ENCODE assay signal across 21 cellular contexts in the genomic region with DNA sequence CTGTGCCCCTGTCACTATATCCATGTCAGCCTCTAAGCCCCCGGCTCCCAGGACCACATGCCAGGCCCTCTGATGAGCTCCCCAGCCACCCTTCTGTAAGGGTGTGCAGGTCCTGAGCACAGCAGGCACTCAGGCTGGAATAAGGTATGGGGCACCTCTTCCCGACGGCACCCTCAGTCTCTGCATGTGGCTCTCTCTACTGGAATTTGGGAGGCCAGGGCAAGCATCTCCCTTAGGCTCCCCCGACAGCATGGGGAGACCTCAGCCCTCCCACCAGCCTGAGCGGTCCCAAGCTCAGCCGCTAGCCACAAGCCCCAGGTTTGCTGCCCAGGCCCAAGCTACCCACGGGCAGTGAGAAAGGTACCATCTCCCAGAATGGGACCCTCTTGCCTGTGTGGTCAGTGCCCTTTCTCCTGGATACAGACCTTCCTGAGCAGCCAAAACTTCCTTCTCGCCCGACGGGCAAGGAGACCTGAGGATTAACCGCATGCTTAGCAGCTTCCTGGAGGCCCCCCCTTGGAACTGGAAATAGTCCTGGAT.
"Had no signal": no experiment of that assay in that cellular context is flagged by ENCODE, and none has a peak within 500 bp of the region (broad histone marks: within the 10 kb centered on the region; RNA-seq: fewer than 3 reads in every experiment).

No MANE protein-coding gene starts in this region.

- H3K36me3 Mint-ChIP-seq: immature natural killer cell, mesothelial cell of epicardium, naive B cell had no signal

- H3K4me1 Mint-ChIP-seq: immature natural killer cell, mesothelial cell of epicardium, naive B cell had no signal

- H3K4me3 Mint-ChIP-seq: immature natural killer cell, mesothelial cell of epicardium, naive B cell had no signal

- DNase-seq: dermis blood vessel endothelial cell; dorsolateral prefrontal cortex; effector CD4-positive, alpha-beta T cell; effector memory CD4-positive, alpha-beta T cell; foreskin keratinocyte; heart left ventricle; hypothalamus; immature natural killer cell; islet precursor cell; left cardiac atrium; left lung; left ventricle myocardium superior; lower lobe of right lung; mesenchymal stem cell; mucosa of descending colon; naive B cell had no signal

- H3K27ac ChIP-seq: coronary artery, dorsolateral prefrontal cortex, esophagus muscularis mucosa, foreskin keratinocyte, gastroesophageal sphincter, heart left ventricle, hepatocyte, left lung, lower lobe of right lung had no signal

- H2AFZ ChIP-seq: hepatocyte had no signal

- H3K9me3 Mint-ChIP-seq: immature natural killer cell, mesothelial cell of epicardium, naive B cell had no signal

- H3K9me3 ChIP-seq: esophagus muscularis mucosa, gastroesophageal sphincter, heart left ventricle, left lung, lower lobe of right lung, mucosa of descending colon had no signal

- H3K36me3 ChIP-seq: esophagus muscularis mucosa, gastroesophageal sphincter, heart left ventricle, left lung, lower lobe of right lung had no signal

- H3K27me3 ChIP-seq: dorsolateral prefrontal cortex, foreskin keratinocyte, hepatocyte had no signal

- ATAC-seq: foreskin keratinocyte, gastroesophageal sphincter, heart left ventricle, left cardiac atrium, left lung, left ventricle myocardium superior, lower lobe of right lung, mucosa of descending colon had no signal

- H3K4me3 ChIP-seq: coronary artery, dorsolateral prefrontal cortex, esophagus muscularis mucosa, gastroesophageal sphincter, heart left ventricle, hepatocyte, left lung, lower lobe of right lung, mucosa of descending colon had no signal

- H3K4me2 ChIP-seq: hepatocyte had no signal

- H3K4me1 ChIP-seq: esophagus muscularis mucosa, foreskin keratinocyte, gastroesophageal sphincter, heart left ventricle, left lung, lower lobe of right lung had no signal

- H3K27ac Mint-ChIP-seq: immature natural killer cell, mesothelial cell of epicardium, naive B cell had no signal
